ENCODE assay signal across 1 cellular context in the genomic region with DNA sequence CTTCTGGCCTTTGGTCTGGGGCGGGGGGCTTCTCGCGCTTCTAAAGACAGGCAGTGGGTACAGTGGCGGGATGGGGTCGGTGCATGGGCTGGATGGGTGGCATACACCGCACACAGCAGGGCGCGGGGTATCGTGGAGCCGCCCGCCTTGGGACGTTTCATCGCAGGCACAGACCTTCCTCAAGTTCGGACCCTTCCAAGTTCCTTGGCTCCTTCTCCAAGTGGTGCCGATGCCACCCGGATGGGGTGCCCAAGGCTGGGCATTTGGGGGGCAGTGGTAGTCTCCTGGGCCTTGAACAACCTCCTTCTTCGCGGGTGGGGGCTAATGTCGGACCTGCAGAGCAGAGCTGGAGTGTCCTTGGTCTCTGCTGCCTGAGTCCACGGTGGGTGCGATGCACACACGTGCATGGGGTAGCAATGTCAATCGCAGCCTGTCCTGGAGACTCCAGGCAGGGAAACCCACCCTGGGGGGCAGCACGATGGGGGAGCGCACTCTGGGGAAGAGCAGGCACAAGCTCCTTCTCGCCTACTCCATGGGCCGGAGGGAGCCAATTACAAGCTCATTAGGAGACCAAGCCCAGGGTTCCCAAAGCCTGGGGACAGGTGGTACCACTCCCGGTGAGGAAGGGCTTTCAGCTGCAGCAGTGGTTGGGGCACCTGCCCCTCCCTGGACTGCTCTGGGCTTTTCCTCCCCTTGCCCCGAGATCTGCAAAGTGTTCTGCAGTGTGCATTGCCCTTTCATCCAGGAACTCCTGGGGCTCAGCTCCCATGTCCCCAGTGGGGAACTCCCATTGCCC.
TF ChIP-seq lines count a peak whose summit lies in the region.

No MANE protein-coding gene starts in this region.

TF ChIP-seq in HepG2, 621 proteins besides CTCF, POLR2A, EP300 and RAD21 (continued from another document and continues in another):
- TF ChIP-seq, protein P1, sequence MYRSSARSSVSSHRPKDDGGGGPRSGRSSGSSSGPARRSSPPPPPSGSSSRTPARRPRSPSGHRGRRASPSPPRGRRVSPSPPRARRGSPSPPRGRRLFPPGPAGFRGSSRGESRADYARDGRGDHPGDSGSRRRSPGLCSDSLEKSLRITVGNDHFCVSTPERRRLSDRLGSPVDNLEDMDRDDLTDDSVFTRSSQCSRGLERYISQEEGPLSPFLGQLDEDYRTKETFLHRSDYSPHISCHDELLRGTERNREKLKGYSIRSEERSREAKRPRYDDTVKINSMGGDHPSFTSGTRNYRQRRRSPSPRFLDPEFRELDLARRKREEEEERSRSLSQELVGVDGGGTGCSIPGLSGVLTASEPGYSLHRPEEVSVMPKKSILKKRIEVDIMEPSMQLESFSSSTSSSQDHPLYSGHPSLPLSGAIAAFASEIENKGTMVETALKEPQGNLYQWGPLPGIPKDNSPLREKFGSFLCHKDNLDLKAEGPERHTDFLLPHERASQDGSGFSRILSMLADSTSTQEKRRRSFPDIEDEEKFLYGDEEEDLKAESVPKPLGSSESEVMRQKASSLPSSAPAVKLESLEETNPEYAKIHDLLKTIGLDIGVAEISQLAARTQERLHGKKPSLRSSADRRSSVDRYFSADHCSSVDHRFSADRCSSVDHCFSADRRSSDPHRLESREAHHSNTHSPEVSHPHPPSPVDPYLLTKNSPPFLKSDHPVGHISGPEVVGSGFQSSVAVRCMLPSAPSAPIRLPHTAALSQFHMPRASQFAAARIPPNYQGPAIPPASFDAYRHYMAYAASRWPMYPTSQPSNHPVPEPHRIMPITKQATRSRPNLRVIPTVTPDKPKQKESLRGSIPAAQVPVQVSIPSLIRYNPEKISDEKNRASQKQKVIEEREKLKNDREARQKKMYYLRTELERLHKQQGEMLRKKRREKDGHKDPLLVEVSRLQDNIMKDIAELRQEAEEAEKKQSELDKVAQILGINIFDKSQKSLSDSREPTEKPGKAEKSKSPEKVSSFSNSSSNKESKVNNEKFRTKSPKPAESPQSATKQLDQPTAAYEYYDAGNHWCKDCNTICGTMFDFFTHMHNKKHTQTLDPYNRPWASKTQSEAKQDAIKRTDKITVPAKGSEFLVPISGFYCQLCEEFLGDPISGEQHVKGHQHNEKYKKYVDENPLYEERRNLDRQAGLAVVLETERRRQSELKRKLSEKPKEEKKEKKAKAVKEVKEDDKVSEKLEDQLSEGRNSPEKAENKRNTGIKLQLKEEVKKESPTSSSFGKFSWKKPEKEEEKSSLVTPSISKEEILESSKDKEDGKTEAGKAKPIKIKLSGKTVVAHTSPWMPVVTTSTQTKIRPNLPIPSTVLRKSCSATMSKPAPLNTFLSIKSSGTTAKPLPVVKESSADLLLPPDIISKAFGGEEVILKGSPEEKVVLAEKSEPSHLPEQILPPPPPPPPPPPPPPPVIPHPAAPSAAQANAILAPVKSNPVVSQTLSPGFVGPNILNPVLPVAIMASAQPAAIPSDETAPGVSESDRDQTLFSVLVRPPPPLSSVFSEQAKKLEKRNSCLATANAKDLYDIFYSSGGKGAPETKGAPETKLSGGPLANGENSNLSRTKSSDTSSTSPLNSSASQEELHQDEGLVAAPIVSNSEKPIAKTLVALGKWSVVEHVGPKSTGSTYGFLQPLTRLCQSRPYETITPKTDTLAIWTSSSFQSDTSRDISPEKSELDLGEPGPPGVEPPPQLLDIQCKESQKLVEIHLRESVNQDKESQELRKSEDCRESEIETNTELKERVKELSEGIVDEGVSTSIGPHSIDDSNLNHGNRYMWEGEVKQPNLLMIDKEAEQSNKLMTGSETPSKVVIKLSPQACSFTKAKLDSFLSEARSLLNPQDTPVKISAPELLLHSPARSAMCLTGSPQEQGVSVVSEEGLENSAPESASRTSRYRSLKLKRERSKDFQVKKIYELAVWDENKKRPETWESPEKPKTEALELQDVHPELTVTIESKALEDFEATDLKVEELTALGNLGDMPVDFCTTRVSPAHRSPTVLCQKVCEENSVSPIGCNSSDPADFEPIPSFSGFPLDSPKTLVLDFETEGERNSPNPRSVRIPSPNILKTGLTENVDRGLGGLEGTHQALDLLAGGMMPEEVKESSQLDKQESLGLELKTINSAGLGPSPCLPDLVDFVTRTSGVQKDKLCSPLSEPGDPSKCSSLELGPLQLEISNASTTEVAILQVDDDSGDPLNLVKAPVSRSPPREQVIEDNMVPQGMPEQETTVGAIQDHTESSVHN (CRISPR knock-in tag; IDR thresholded peaks at IDR 0.05) = no peak
- TF ChIP-seq, protein P2, sequence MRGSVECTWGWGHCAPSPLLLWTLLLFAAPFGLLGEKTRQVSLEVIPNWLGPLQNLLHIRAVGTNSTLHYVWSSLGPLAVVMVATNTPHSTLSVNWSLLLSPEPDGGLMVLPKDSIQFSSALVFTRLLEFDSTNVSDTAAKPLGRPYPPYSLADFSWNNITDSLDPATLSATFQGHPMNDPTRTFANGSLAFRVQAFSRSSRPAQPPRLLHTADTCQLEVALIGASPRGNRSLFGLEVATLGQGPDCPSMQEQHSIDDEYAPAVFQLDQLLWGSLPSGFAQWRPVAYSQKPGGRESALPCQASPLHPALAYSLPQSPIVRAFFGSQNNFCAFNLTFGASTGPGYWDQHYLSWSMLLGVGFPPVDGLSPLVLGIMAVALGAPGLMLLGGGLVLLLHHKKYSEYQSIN (CRISPR knock-in tag; IDR thresholded peaks at IDR 0.05; ENCODE audit: borderline replicate concordance) = no peak
- TF ChIP-seq ZNF772 (CRISPR knock-in tag; IDR thresholded peaks at IDR 0.05) = 0 out of 2 replicates have a peak, but pooled peaks have one; percentile 2
- 0 out of 2 replicates have a peak, but pooled peaks have one; percentile 15 for TF ChIP-seq ZNF280D (CRISPR knock-in tag; IDR thresholded peaks at IDR 0.05)
- TF ChIP-seq ZNF33A (CRISPR knock-in tag; IDR thresholded peaks at IDR 0.05; ENCODE audit: borderline replicate concordance) = no peak
- no peak for TF ChIP-seq BRCA1 (CRISPR knock-in tag; IDR thresholded peaks at IDR 0.05)
- TF ChIP-seq ZFAT (CRISPR knock-in tag; conservative IDR thresholded peaks at IDR 0.05) = no peak
- no peak for TF ChIP-seq CC2D1A (CRISPR knock-in tag; IDR thresholded peaks at IDR 0.05)
- TF ChIP-seq, protein P3, sequence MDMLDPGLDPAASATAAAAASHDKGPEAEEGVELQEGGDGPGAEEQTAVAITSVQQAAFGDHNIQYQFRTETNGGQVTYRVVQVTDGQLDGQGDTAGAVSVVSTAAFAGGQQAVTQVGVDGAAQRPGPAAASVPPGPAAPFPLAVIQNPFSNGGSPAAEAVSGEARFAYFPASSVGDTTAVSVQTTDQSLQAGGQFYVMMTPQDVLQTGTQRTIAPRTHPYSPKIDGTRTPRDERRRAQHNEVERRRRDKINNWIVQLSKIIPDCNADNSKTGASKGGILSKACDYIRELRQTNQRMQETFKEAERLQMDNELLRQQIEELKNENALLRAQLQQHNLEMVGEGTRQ (IDR thresholded peaks at IDR 0.05; ENCODE audit: low read depth, low read length) = no peak
- TF ChIP-seq, protein P3 (CRISPR knock-in tag; IDR thresholded peaks at IDR 0.05; ENCODE audit: borderline replicate concordance) = no peak
- TF ChIP-seq ZNF549 (CRISPR knock-in tag; IDR thresholded peaks at IDR 0.05) = no peak
- TF ChIP-seq NFKB2 (CRISPR knock-in tag; IDR thresholded peaks at IDR 0.05; ENCODE audit: borderline replicate concordance) = no peak
- TF ChIP-seq ZNF383 (CRISPR knock-in tag; IDR thresholded peaks at IDR 0.05; ENCODE audit: borderline replicate concordance) = no peak
- TF ChIP-seq ZNF101 (CRISPR knock-in tag; IDR thresholded peaks at IDR 0.05; ENCODE audit: borderline replicate concordance, low read depth) = no peak
- no peak for TF ChIP-seq KLF15 (CRISPR knock-in tag; IDR thresholded peaks at IDR 0.05; ENCODE audit: borderline replicate concordance)
- TF ChIP-seq SRF (IDR thresholded peaks at IDR 0.05; ENCODE audit: low read depth, low read length) = no peak
- no peak for TF ChIP-seq ZNF670 (CRISPR knock-in tag; IDR thresholded peaks at IDR 0.05; ENCODE audit: borderline replicate concordance)
- TF ChIP-seq, protein P4, sequence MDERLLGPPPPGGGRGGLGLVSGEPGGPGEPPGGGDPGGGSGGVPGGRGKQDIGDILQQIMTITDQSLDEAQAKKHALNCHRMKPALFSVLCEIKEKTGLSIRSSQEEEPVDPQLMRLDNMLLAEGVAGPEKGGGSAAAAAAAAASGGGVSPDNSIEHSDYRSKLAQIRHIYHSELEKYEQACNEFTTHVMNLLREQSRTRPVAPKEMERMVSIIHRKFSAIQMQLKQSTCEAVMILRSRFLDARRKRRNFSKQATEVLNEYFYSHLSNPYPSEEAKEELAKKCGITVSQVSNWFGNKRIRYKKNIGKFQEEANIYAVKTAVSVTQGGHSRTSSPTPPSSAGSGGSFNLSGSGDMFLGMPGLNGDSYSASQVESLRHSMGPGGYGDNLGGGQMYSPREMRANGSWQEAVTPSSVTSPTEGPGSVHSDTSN (CRISPR knock-in tag; IDR thresholded peaks at IDR 0.05) = no peak
- TF ChIP-seq, protein P5, sequence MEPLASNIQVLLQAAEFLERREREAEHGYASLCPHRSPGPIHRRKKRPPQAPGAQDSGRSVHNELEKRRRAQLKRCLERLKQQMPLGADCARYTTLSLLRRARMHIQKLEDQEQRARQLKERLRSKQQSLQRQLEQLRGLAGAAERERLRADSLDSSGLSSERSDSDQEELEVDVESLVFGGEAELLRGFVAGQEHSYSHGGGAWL (CRISPR knock-in tag; IDR thresholded peaks at IDR 0.05) = no peak
- TF ChIP-seq KDM1A (CRISPR knock-in tag; IDR thresholded peaks at IDR 0.05) = no peak
- TF ChIP-seq ZNF253 (CRISPR knock-in tag; IDR thresholded peaks at IDR 0.05; ENCODE audit: borderline replicate concordance) = no peak; the same call in 1 of the 2 replicates
- no peak for TF ChIP-seq HDAC6 (IDR thresholded peaks at IDR 0.05; ENCODE audit: low read depth, low read length)
- no peak for TF ChIP-seq ZNF747 (CRISPR knock-in tag; IDR thresholded peaks at IDR 0.05; ENCODE audit: borderline replicate concordance)
- TF ChIP-seq, protein P6, sequence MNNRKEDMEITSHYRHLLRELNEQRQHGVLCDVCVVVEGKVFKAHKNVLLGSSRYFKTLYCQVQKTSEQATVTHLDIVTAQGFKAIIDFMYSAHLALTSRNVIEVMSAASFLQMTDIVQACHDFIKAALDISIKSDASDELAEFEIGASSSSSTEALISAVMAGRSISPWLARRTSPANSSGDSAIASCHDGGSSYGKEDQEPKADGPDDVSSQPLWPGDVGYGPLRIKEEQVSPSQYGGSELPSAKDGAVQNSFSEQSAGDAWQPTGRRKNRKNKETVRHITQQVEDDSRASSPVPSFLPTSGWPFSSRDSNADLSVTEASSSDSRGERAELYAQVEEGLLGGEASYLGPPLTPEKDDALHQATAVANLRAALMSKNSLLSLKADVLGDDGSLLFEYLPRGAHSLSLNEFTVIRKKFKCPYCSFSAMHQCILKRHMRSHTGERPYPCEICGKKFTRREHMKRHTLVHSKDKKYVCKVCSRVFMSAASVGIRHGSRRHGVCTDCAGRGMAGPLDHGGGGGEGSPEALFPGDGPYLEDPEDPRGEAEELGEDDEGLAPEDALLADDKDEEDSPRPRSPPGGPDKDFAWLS (CRISPR knock-in tag; IDR thresholded peaks at IDR 0.05; ENCODE audit: borderline replicate concordance) = 0 out of 2 replicates have a peak, but pooled peaks have one; percentile 72
- TF ChIP-seq ESRRA (CRISPR knock-in tag; IDR thresholded peaks at IDR 0.05; ENCODE audit: low read depth) = no peak
- no peak for TF ChIP-seq HOXD1 (CRISPR knock-in tag; IDR thresholded peaks at IDR 0.05)
- TF ChIP-seq ZNF234 (CRISPR knock-in tag; conservative IDR thresholded peaks at IDR 0.05) = no peak
- no peak for TF ChIP-seq ZNF577 (CRISPR knock-in tag; IDR thresholded peaks at IDR 0.05; ENCODE audit: borderline replicate concordance, low read depth)
- 0 out of 2 replicates have a peak, but pooled peaks have one; percentile 6 for TF ChIP-seq YEATS4 (CRISPR knock-in tag; IDR thresholded peaks at IDR 0.05; ENCODE audit: borderline replicate concordance)
- 0 out of 2 replicates have a peak, but pooled peaks have one; percentile 12 for TF ChIP-seq ZFP91 (CRISPR knock-in tag; IDR thresholded peaks at IDR 0.05; ENCODE audit: borderline replicate concordance)
- no peak for TF ChIP-seq NFIB (CRISPR knock-in tag; IDR thresholded peaks at IDR 0.05; ENCODE audit: borderline replicate concordance)
- TF ChIP-seq ZNF589 (CRISPR knock-in tag; conservative IDR thresholded peaks at IDR 0.05) = no peak
- TF ChIP-seq SKI (IDR thresholded peaks at IDR 0.05; ENCODE audit: partially characterized antibody) = no peak
